ENCODE assay signal across 1 cellular context in genomic region chr1:156500847-156501686, GRCh38.
TF ChIP-seq lines count a peak whose summit lies in the region.

No MANE protein-coding gene starts in this region.

TF ChIP-seq in HepG2, 621 proteins besides CTCF, POLR2A, EP300 and RAD21 (continued from another document and continues in another):
- TF ChIP-seq ZNF574 (CRISPR knock-in tag; IDR thresholded peaks at IDR 0.05) (peak; percentile 68; the same call in 1 of the 2 replicates), TFDP2 (CRISPR knock-in tag; IDR thresholded peaks at IDR 0.05) (0 out of 2 replicates have a peak, but pooled peaks have one; percentile 45), ZSCAN5A (CRISPR knock-in tag; IDR thresholded peaks at IDR 0.05; ENCODE audit: borderline replicate concordance) (no peak), GFI1 (CRISPR knock-in tag; IDR thresholded peaks at IDR 0.05; ENCODE audit: borderline replicate concordance) (peak; percentile 43; the same call in 1 of the 2 replicates), ZKSCAN1 (IDR thresholded peaks at IDR 0.05; ENCODE audit: low read length) (no peak), ZNF569 (CRISPR knock-in tag; IDR thresholded peaks at IDR 0.05; ENCODE audit: borderline replicate concordance) (no peak), ZNF879 (CRISPR knock-in tag; IDR thresholded peaks at IDR 0.05) (0 out of 2 replicates have a peak, but pooled peaks have one; percentile 62), ZNF280B (CRISPR knock-in tag; IDR thresholded peaks at IDR 0.05; ENCODE audit: borderline replicate concordance) (peak; percentile 66; the same call in 1 of the 2 replicates), KIAA2018 (CRISPR knock-in tag; IDR thresholded peaks at IDR 0.05; ENCODE audit: borderline replicate concordance) (no peak), THRA (CRISPR knock-in tag; IDR thresholded peaks at IDR 0.05; ENCODE audit: borderline replicate concordance) (no peak), HOXA9 (CRISPR knock-in tag; IDR thresholded peaks at IDR 0.05; ENCODE audit: borderline replicate concordance) (peak; percentile 69; the same call in 1 of the 2 replicates), ZNF264 (CRISPR knock-in tag; IDR thresholded peaks at IDR 0.05) (no peak; the same call in 1 of the 2 replicates), ZFYVE20 (CRISPR knock-in tag; IDR thresholded peaks at IDR 0.05; ENCODE audit: borderline replicate concordance, low read depth) (no peak), ZFY (CRISPR knock-in tag; IDR thresholded peaks at IDR 0.05) (peak; percentile 82), BCLAF1 (IDR thresholded peaks at IDR 0.05) (no peak), IKZF4 (CRISPR knock-in tag; IDR thresholded peaks at IDR 0.05; ENCODE audit: borderline replicate concordance, low read depth, not compliant biosample characterization) (no peak), SMYD3 (CRISPR knock-in tag; IDR thresholded peaks at IDR 0.05) (no peak), REXO4 (CRISPR knock-in tag; IDR thresholded peaks at IDR 0.05; ENCODE audit: borderline replicate concordance) (0 out of 2 replicates have a peak, but pooled peaks have one; percentile 28), MXD1 (CRISPR knock-in tag; IDR thresholded peaks at IDR 0.05) (peak; percentile 51; the same call in 1 of the 2 replicates), HMG20B (CRISPR knock-in tag; conservative IDR thresholded peaks at IDR 0.05) (0 out of 2 replicates have a peak, but pooled peaks have one; percentile 30), ZNF800 (CRISPR knock-in tag; IDR thresholded peaks at IDR 0.05) (peak; percentile 55; the same call in 1 of the 2 replicates), SRSF1 (optimal IDR thresholded peaks at IDR 0.05; ENCODE audit: low read depth, low read length) (peak; percentile 83), ZSCAN29 (CRISPR knock-in tag; conservative IDR thresholded peaks at IDR 0.05) (no peak), LCORL (IDR thresholded peaks at IDR 0.05) (no peak), LCORL (CRISPR knock-in tag; IDR thresholded peaks at IDR 0.05) (peak; percentile 90), ZNF10 (CRISPR knock-in tag; IDR thresholded peaks at IDR 0.05; ENCODE audit: borderline replicate concordance, low read depth) (no peak)
